In the genomic region with DNA sequence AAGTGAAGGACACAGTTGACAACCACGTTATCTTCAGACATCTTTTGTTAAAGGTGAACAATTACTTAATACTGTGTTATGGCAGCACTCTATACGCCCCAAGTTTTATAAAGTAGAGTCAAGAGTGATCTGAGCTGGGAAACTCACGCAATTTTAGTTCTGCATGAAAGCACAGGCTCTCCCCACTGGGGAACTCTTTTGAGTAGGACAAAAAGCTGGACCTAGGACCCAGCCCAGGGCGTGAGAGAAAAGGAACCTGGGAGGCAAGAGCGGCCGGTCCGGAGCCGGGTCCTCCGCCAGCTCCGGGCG, we compare ENCODE assay signal across 9 cellular contexts.
A peak's percentile ranks its signal among the peaks of the same experiment; 100 is the strongest.
DNase-seq lines count a peak whose midpoint lies in the region; ATAC-seq and TF ChIP-seq lines count a peak whose summit lies in the region.
"Had no signal": no experiment of that assay in that cellular context is flagged by ENCODE, and none has a peak within 500 bp of the region (broad histone marks: within the 10 kb centered on the region; RNA-seq: fewer than 3 reads in every experiment).

No MANE protein-coding gene starts in this region.

- peak overlapping the region; percentile 77 for H3K4me2 ChIP-seq in mesenchymal stem cell (ENCODE audit: low read length, poor library complexity, severe bottlenecking)

- no peak overlapping the region for H3K14ac ChIP-seq in mesenchymal stem cell (ENCODE audit: low read length in 2 of 2)

- no peak overlapping the region for H2BK5ac ChIP-seq in mesenchymal stem cell (ENCODE audit: low read depth, low read length, poor library complexity, severe bottlenecking)

- no peak overlapping the region for H3K4ac ChIP-seq in mesenchymal stem cell (ENCODE audit: low read depth in 1 of 2, low read length in 2 of 2)

- H4K91ac ChIP-seq in mesenchymal stem cell (ENCODE audit: low read length) = no peak overlapping the region

- H3K4me3 ChIP-seq in mesenchymal stem cell (ENCODE audit: insufficient read depth in 1 of 2, low read depth in 1 of 2, low read length in 2 of 2) = peak overlapping the region; percentile 82 to 91
- H3K4me3 ChIP-seq in tibial artery = peak overlapping the region; percentile 81 to 90

- TF ChIP-seq POLR2A in erythroblast (IDR thresholded peaks at IDR 0.05; ENCODE audit: low read length) = no peak

- no peak overlapping the region for H2BK12ac ChIP-seq in mesenchymal stem cell (ENCODE audit: low read length in 2 of 2)

- H2AFZ ChIP-seq in mesenchymal stem cell (ENCODE audit: low read depth, low read length) = no peak overlapping the region

- DNase-seq in activated CD4-positive, alpha-beta T cell treated with anti-CD3 and anti-CD28 coated beads, Interleukin-2, amount 10 ng/mL, durations not matched to agents 7 days and 5 days = no peak
- no peak for DNase-seq in activated CD4-positive, alpha-beta T cell treated with anti-CD3 and anti-CD28 coated beads, Interleukin-2, amount 50 U/mL, for 4 hours
- DNase-seq in mesenchymal stem cell (no peak), tibial artery (no peak), iPS-NIHi11 (ENCODE audit: low spot score) (no peak), erythroblast (lab: John Stamatoyannopoulos, UW) (no peak)

- H2AK5ac ChIP-seq in mesenchymal stem cell (ENCODE audit: low read length, severe bottlenecking) = no peak overlapping the region

- H3K4me1 Mint-ChIP-seq in activated CD4-positive, alpha-beta T cell treated with anti-CD3 and anti-CD28 coated beads, Interleukin-2, amount 10 ng/mL, durations not matched to agents 7 days and 5 days = peaks cover 25% of the 10 kb centered on the region
- H3K4me1 Mint-ChIP-seq in brain = peaks cover 56% of the 10 kb centered on the region

- H3K27ac Mint-ChIP-seq in activated CD4-positive, alpha-beta T cell treated with anti-CD3 and anti-CD28 coated beads, Interleukin-2, amount 10 ng/mL, durations not matched to agents 7 days and 5 days = no peak overlapping the region
- peak overlapping the region; percentile 24 to 92 (median 86) for H3K27ac Mint-ChIP-seq in brain

- H3K79me1 ChIP-seq in mesenchymal stem cell (replicated peaks; ENCODE audit: low read length, poor library complexity, severe bottlenecking) = peaks cover 4% of the 10 kb centered on the region

- peaks cover 0 to 8% of the 10 kb centered on the region in 2 experiments for H3K27me3 ChIP-seq in mesenchymal stem cell (ENCODE audit: control insufficient read depth in 1 of 2, insufficient read depth in 1 of 2, low read length in 2 of 2)
- no peaks in the 10 kb centered on the region for H3K27me3 ChIP-seq in tibial artery

- intact Hi-C loops in tibial artery (cut with DNase I; ENCODE audit: low total_unique reads) = loop anchor here (10.0 kb wide), 1 partner anchor 49 kb away; no protein-coding TSS in a partner anchor

- H3K23ac ChIP-seq in mesenchymal stem cell (ENCODE audit: low read length in 2 of 2) = no peak overlapping the region

- POLR2A ChIA-PET in activated CD4-positive, alpha-beta T cell treated with anti-CD3 and anti-CD28 coated beads, Interleukin-2, amount 10 ng/mL, durations not matched to agents 7 days and 5 days (lab: Charles Lee) = no interaction called here

- no peaks in the 10 kb centered on the region for H3K9me3 Mint-ChIP-seq in activated CD4-positive, alpha-beta T cell treated with anti-CD3 and anti-CD28 coated beads, Interleukin-2, amount 10 ng/mL, durations not matched to agents 7 days and 5 days
- peaks cover 0 to 2% (median 0%) of the 10 kb centered on the region in 5 experiments for H3K9me3 Mint-ChIP-seq in brain

- CTCF ChIA-PET in activated CD4-positive, alpha-beta T cell treated with anti-CD3 and anti-CD28 coated beads, Interleukin-2, amount 10 ng/mL, durations not matched to agents 7 days and 5 days (lab: Charles Lee) = interaction anchor here (0.6 kb wide), 1 partner anchor 277 kb away, joined by 3 read pairs; no protein-coding TSS in a partner anchor

- H3K9ac ChIP-seq in mesenchymal stem cell (ENCODE audit: low read length) = peak overlapping the region; percentile 68

- 16% methylated on average over 4 of the region's 11 CpGs for WGBS in mesenchymal stem cell

- no peak overlapping the region for H3K18ac ChIP-seq in mesenchymal stem cell (ENCODE audit: low read depth in 1 of 2, low read length in 2 of 2)

- H3K27ac ChIP-seq in mesenchymal stem cell (ENCODE audit: low read length, poor library complexity, severe bottlenecking) (peak overlapping the region; percentile 8), tibial artery (peak overlapping the region; percentile 91 to 92)

- H3K27me3 Mint-ChIP-seq in activated CD4-positive, alpha-beta T cell treated with anti-CD3 and anti-CD28 coated beads, Interleukin-2, amount 10 ng/mL, durations not matched to agents 7 days and 5 days = peaks cover 58% of the 10 kb centered on the region
- peaks cover 25% of the 10 kb centered on the region for H3K27me3 Mint-ChIP-seq in brain

- no peak for ATAC-seq in GM21381 (IDR thresholded peaks at IDR 0.05; ENCODE audit: unreplicated experiment)

- H3K9me3 ChIP-seq in mesenchymal stem cell (ENCODE audit: control insufficient read depth, low read length) (no peaks in the 10 kb centered on the region), tibial artery (no peaks in the 10 kb centered on the region)
- H3K9me3 ChIP-seq: BE2C had no signal

- peak overlapping the region; percentile 73 for H3K4me3 Mint-ChIP-seq in activated CD4-positive, alpha-beta T cell treated with anti-CD3 and anti-CD28 coated beads, Interleukin-2, amount 10 ng/mL, durations not matched to agents 7 days and 5 days
- H3K4me3 Mint-ChIP-seq in brain = peak overlapping the region; percentile 84 to 94 (median 91)

- no peak overlapping the region for H2BK120ac ChIP-seq in mesenchymal stem cell (ENCODE audit: low read depth, low read length)

- H3K4me1 ChIP-seq in mesenchymal stem cell (ENCODE audit: control insufficient read depth, insufficient read depth, low read depth, low read length) (no peaks in the 10 kb centered on the region), tibial artery (peaks cover 0 to 29% (median 6%) of the 10 kb centered on the region in 4 donors)
- H3K4me1 ChIP-seq: BE2C had no signal

- H3K36me3 Mint-ChIP-seq in activated CD4-positive, alpha-beta T cell treated with anti-CD3 and anti-CD28 coated beads, Interleukin-2, amount 10 ng/mL, durations not matched to agents 7 days and 5 days (ENCODE audit: low read depth) = no peaks in the 10 kb centered on the region
- no peaks in the 10 kb centered on the region for H3K36me3 Mint-ChIP-seq in brain

- H3K36me3 ChIP-seq in mesenchymal stem cell (ENCODE audit: control insufficient read depth in 1 of 2, insufficient read depth in 2 of 2, low read depth in 1 of 2, low read length in 2 of 2) (no peaks in the 10 kb centered on the region), tibial artery (no peaks in the 10 kb centered on the region)
- H3K36me3 ChIP-seq: BE2C had no signal

- TF ChIP-seq CTCF in brain (conservative IDR thresholded peaks at IDR 0.05) (no peak), tibial artery (IDR thresholded peaks at IDR 0.05) (no peak)

- no peak overlapping the region for H2BK15ac ChIP-seq in mesenchymal stem cell (ENCODE audit: low read depth, poor library complexity, severe bottlenecking)

- H4K8ac ChIP-seq in mesenchymal stem cell (ENCODE audit: low read length) = no peak overlapping the region
